8 cellular contexts compared by ENCODE assay signal in genomic region chr5:126780165-126780827, GRCh38. TPM values are rescaled to one million over a fixed set of nuclear protein-coding genes. Genes with fewer than 3 reads are reported as not detected.
DNase-seq lines count a peak whose midpoint lies in the region; ATAC-seq, FAIRE-seq and TF ChIP-seq lines count a peak whose summit lies in the region.

No MANE protein-coding gene starts in this region.

- H3K27me3 Mint-ChIP-seq in activated CD4-positive, alpha-beta T cell treated with anti-CD3 and anti-CD28 coated beads, Interleukin-2, amount 10 ng/mL, durations not matched to agents 24 days and 14 days: no peaks in the 10 kb centered on the region
- no peaks in the 10 kb centered on the region for H3K27me3 Mint-ChIP-seq in natural killer cell treated with Interleukin-12 subunit alpha and Interleukin-12 subunit beta and Interleukin-15 and Interleukin-18, amount 100 ng/mL, for 72 hours

- H3K23ac ChIP-seq in H1 (ENCODE audit: insufficient read length): no peak overlapping the region

- H3K4me1 Mint-ChIP-seq in activated CD4-positive, alpha-beta T cell treated with anti-CD3 and anti-CD28 coated beads, Interleukin-2, amount 10 ng/mL, durations not matched to agents 24 days and 14 days: peaks cover 39% of the 10 kb centered on the region
- peaks cover 22 to 38% of the 10 kb centered on the region in 2 donors for H3K4me1 Mint-ChIP-seq in natural killer cell treated with Interleukin-12 subunit alpha and Interleukin-12 subunit beta and Interleukin-15 and Interleukin-18, amount 100 ng/mL, for 72 hours (ENCODE audit: low read depth in 2 of 2)

- TF ChIP-seq EP300 in H1 (IDR thresholded peaks at IDR 0.05; ENCODE audit: borderline replicate concordance in 1 of 2, low read depth in 2 of 2, low read length in 2 of 2): no peak

- H3K23me2 ChIP-seq in H1 (ENCODE audit: low read depth, low read length): peaks cover 7% of the 10 kb centered on the region

- no peak overlapping the region for H2AFZ ChIP-seq in H1 (ENCODE audit: low read length)

- no peak overlapping the region for H3K18ac ChIP-seq in H1 (ENCODE audit: extremely low read depth, low read length)

- no peak overlapping the region for H3K14ac ChIP-seq in H1 (ENCODE audit: insufficient read length)

- peaks cover 11 to 16% of the 10 kb centered on the region in 2 experiments for H4K20me1 ChIP-seq in H1 (replicated peaks in 1 of 2; ENCODE audit: control insufficient read depth in 1 of 2, insufficient read depth in 2 of 2, low read length in 2 of 2)

- intact Hi-C loops in activated CD4-positive, alpha-beta T cell treated with anti-CD3 and anti-CD28 coated beads, Interleukin-2, amount 10 ng/mL, durations not matched to agents 24 days and 14 days (cut with micrococcal nuclease): loop anchor here (1.0 to 10.0 kb wide), 2 partner anchors 104 to 535 kb away; no protein-coding TSS in a partner anchor

- H3K9ac ChIP-seq in H1 (replicated peaks in 1 of 4; ENCODE audit: extremely low read depth in 1 of 4, low read depth in 3 of 4, low read length in 3 of 4): no peak overlapping the region

- peak overlapping the region; percentile 97 for H3K4me3 Mint-ChIP-seq in activated CD4-positive, alpha-beta T cell treated with anti-CD3 and anti-CD28 coated beads, Interleukin-2, amount 10 ng/mL, durations not matched to agents 24 days and 14 days
- peak overlapping the region; percentile 94 for H3K4me3 Mint-ChIP-seq in natural killer cell treated with Interleukin-12 subunit alpha and Interleukin-12 subunit beta and Interleukin-15 and Interleukin-18, amount 100 ng/mL, for 72 hours

- peak overlapping the region; percentile 98 for H3K27ac Mint-ChIP-seq in activated CD4-positive, alpha-beta T cell treated with anti-CD3 and anti-CD28 coated beads, Interleukin-2, amount 10 ng/mL, durations not matched to agents 24 days and 14 days
- peak overlapping the region; percentile 95 to 97 for H3K27ac Mint-ChIP-seq in natural killer cell treated with Interleukin-12 subunit alpha and Interleukin-12 subunit beta and Interleukin-15 and Interleukin-18, amount 100 ng/mL, for 72 hours

- no peak for TF ChIP-seq POLR2A in H1 (IDR thresholded peaks at IDR 0.05; ENCODE audit: control extremely low read depth in 1 of 2, low read depth in 2 of 2, low read length in 2 of 2)

- no peak overlapping the region for H4K91ac ChIP-seq in H1 (replicated peaks; ENCODE audit: insufficient read length, low read length)

- no peak overlapping the region for H2BK20ac ChIP-seq in H1 (ENCODE audit: low read length)

- ATAC-seq in natural killer cell treated with Interleukin-12 subunit alpha and Interleukin-12 subunit beta and Interleukin-15 and Interleukin-18, amount 100 ng/mL, for 72 hours: no peak
- ATAC-seq in HG03097 (IDR thresholded peaks at IDR 0.05; ENCODE audit: low FRiP score, unreplicated experiment) (no peak), HG02885 (IDR thresholded peaks at IDR 0.05; ENCODE audit: poor library complexity, unreplicated experiment) (no peak)

- POLR2A ChIA-PET in H1 (lab: Charles Lee; ENCODE audit: partially characterized antibody): interaction anchor here (0.7 to 8.5 kb wide), 10 partner anchors 8 to 186 kb away, joined by 3 to 146 read pairs (median 4); partner anchors contain the start of gene ALDH7A1

- DNase-seq in AG08396 (ENCODE audit: low spot score) (peak; percentile 69), NCI-H2196 (lab: John Stamatoyannopoulos, UW; ENCODE audit: unreplicated experiment) (peak; percentile 54), H1 (ENCODE audit: low read depth in 1 of 2, low spot score in 2 of 2) (no peak)
- peak; percentile 85 for DNase-seq in activated CD4-positive, alpha-beta T cell treated with anti-CD3 and anti-CD28 coated beads, Interleukin-2, amount 10 ng/mL, durations not matched to agents 24 days and 14 days
- DNase-seq in natural killer cell treated with Interleukin-12 subunit alpha and Interleukin-12 subunit beta and Interleukin-15 and Interleukin-18, amount 100 ng/mL, for 72 hours (ENCODE audit: low spot score): no peak

- peaks cover 0 to 5% (median 0%) of the 10 kb centered on the region in 4 experiments; a peak in 2 of 8 replicates for H3K36me3 ChIP-seq in H1 (ENCODE audit: control insufficient read depth in 2 of 4, insufficient read depth in 4 of 4, low read length in 3 of 4)

- peaks cover 30% of the 10 kb centered on the region for H3K36me3 Mint-ChIP-seq in activated CD4-positive, alpha-beta T cell treated with anti-CD3 and anti-CD28 coated beads, Interleukin-2, amount 10 ng/mL, durations not matched to agents 24 days and 14 days (ENCODE audit: low read depth)
- H3K36me3 Mint-ChIP-seq in natural killer cell treated with Interleukin-12 subunit alpha and Interleukin-12 subunit beta and Interleukin-15 and Interleukin-18, amount 100 ng/mL, for 72 hours: peaks cover 13% of the 10 kb centered on the region

- H3K27me3 ChIP-seq in H1 (replicated peaks in 1 of 4; ENCODE audit: control insufficient read depth in 3 of 4, extremely low read depth in 1 of 4, insufficient read depth in 3 of 4, low read length in 3 of 4): no peaks in the 10 kb centered on the region

- H3K4me3 ChIP-seq in H1 (ENCODE audit: extremely low read depth in 1 of 4, insufficient read depth in 2 of 4, low read depth in 3 of 4, low read length in 4 of 4): peak overlapping the region in 1 of 4 experiments; percentile 23; a peak in 2 of 8 replicates

- no peak for FAIRE-seq in H1 (lab: Jason Lieb, UNC)

- H3K79me1 ChIP-seq in H1 (ENCODE audit: low read depth, low read length): 0 out of 2 replicates have a peak, but pooled peaks cover 2% of the 10 kb centered on the region

- H2BK5ac ChIP-seq in H1 (ENCODE audit: low read depth, low read length): no peak overlapping the region

- CTCF ChIA-PET in H1 (lab: Charles Lee; ENCODE audit: partially characterized antibody): interaction anchor here (0.6 to 11.1 kb wide), 29 partner anchors 9 to 711 kb away, joined by 3 to 251 read pairs (median 4); partner anchors contain the start of gene PHAX

- TF ChIP-seq CTCF in GM12872 (IDR thresholded peaks at IDR 0.05; ENCODE audit: insufficient read depth, low read depth, low read length) (peak; percentile 51), H1 (IDR thresholded peaks at IDR 0.05; ENCODE audit: control extremely low read depth in 1 of 3, insufficient read depth in 1 of 3, low read depth in 1 of 3, low read length in 3 of 3) (peak in 2 of 3 experiments; percentile 60 to 68; a peak in 3 of 4 replicates)

- peak overlapping the region in 1 of 2 experiments; percentile 39; a peak in 3 of 4 replicates for H3K4me2 ChIP-seq in H1 (ENCODE audit: insufficient read depth in 1 of 2, low read depth in 2 of 2, low read length in 2 of 2)

- no peak overlapping the region for H3K27ac ChIP-seq in H1 (ENCODE audit: low read depth, low read length)

- 52% methylated on average over 7 of the region's 7 CpGs; no CpG with 5 or more reads in 1 of the 2 experiments for WGBS in H1 (ENCODE audit: extremely low coverage in 1 of 2, insufficient coverage in 1 of 2, insufficient read length in 1 of 2, insufficient replicate concordance in 2 of 2, low coverage in 1 of 2, low lambda C conversion rate in 2 of 2, missing lambda C conversion rate in 1 of 2), 2 experiments

- H3K56ac ChIP-seq in H1 (replicated peaks; ENCODE audit: insufficient read length, low read depth, low read length): no peak overlapping the region

- H2AK5ac ChIP-seq in H1 (ENCODE audit: low read depth, low read length): no peak overlapping the region

- H2BK120ac ChIP-seq in H1 (replicated peaks; ENCODE audit: low read depth, low read length): no peak overlapping the region

- no peak overlapping the region for H2BK15ac ChIP-seq in H1 (ENCODE audit: low read length)

- H3K4me1 ChIP-seq in H1 (replicated peaks in 1 of 4; ENCODE audit: control insufficient read depth in 3 of 4, insufficient read depth in 4 of 4, low read length in 3 of 4): peaks cover 0 to 12% (median 0%) of the 10 kb centered on the region in 4 experiments; a peak in 3 of 7 replicates

- no peak overlapping the region for H4K5ac ChIP-seq in H1 (ENCODE audit: insufficient read length, low read depth, low read length)

- H4K8ac ChIP-seq in H1 (ENCODE audit: extremely low read depth, insufficient read depth, low read length): no peak overlapping the region

- H3K4ac ChIP-seq in H1 (replicated peaks; ENCODE audit: insufficient read length, low read depth, low read length): no peak overlapping the region

- TF ChIP-seq RAD21 in H1 (IDR thresholded peaks at IDR 0.05 in 1 of 2, conservative IDR thresholded peaks at IDR 0.05 in 1 of 2; ENCODE audit: low read depth in 2 of 2, low read length in 2 of 2): peak; percentile 75 to 78

- H3K9me3 Mint-ChIP-seq in activated CD4-positive, alpha-beta T cell treated with anti-CD3 and anti-CD28 coated beads, Interleukin-2, amount 10 ng/mL, durations not matched to agents 24 days and 14 days: no peaks in the 10 kb centered on the region
- no peaks in the 10 kb centered on the region for H3K9me3 Mint-ChIP-seq in natural killer cell treated with Interleukin-12 subunit alpha and Interleukin-12 subunit beta and Interleukin-15 and Interleukin-18, amount 100 ng/mL, for 72 hours

- H3K9me3 ChIP-seq in H1 (ENCODE audit: insufficient read depth in 2 of 2, low read depth in 1 of 2, low read length in 1 of 2): no peaks in the 10 kb centered on the region

- no peak overlapping the region for H2BK12ac ChIP-seq in H1 (ENCODE audit: low read depth, low read length)

- H3K79me2 ChIP-seq in H1 (ENCODE audit: control insufficient read depth in 1 of 2, insufficient read depth in 2 of 2, low read length in 2 of 2): peaks cover 39 to 77% of the 10 kb centered on the region in 2 experiments

TF ChIP-seq in H1, 55 proteins besides CTCF, POLR2A, EP300 and RAD21 (continues in another document):
- TF ChIP-seq SP1 (IDR thresholded peaks at IDR 0.05; ENCODE audit: low read depth, low read length): no peak
- TF ChIP-seq, protein P1, sequence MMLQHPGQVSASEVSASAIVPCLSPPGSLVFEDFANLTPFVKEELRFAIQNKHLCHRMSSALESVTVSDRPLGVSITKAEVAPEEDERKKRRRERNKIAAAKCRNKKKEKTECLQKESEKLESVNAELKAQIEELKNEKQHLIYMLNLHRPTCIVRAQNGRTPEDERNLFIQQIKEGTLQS (IDR thresholded peaks at IDR 0.05; ENCODE audit: insufficient read depth, low read depth, low read length): no peak
- TF ChIP-seq KDM5A (IDR thresholded peaks at IDR 0.05; ENCODE audit: low read length): no peak

RNA-seq across cellular contexts. Expression of gene LMNB1, which starts 3.4 kb away (rescaled TPM):
- total RNA-seq in activated CD4-positive, alpha-beta T cell treated with anti-CD3 and anti-CD28 coated beads, Interleukin-2, amount 10 ng/mL, durations not matched to agents 24 days and 14 days: 223 and 225 TPM in 2 replicates
- total RNA-seq in H1 (2021; fragmentation: NEBNext Ultra II Directional; extraction: Animal tissue kit (Norgen Biotek cat#: 25700)): 225 and 229 TPM in 2 replicates
- polyA plus RNA-seq in H1 (2011; rRNA removed): 73.5 and 123 TPM in 2 replicates
- polyA plus RNA-seq in H1 (2011; cell fraction: cytosol; rRNA removed): 88.9 TPM
- 104 TPM for polyA plus RNA-seq in H1 (2011; cell fraction: nucleus; rRNA removed)
- 153 to 239 TPM (median 158 TPM) in 4 replicates for polyA plus RNA-seq in H1 (2012, experiment 1 of 2)
- 38.7 TPM for polyA plus RNA-seq in H1 (2012, experiment 2 of 2)
- polyA plus RNA-seq in H1 (2013, experiment 1 of 2): 90.6 TPM
- polyA plus RNA-seq in H1 (2013, experiment 2 of 2): 87.9 TPM
- polyA minus RNA-seq in H1 (2011; rRNA and poly(A)+ RNA removed): 40.1 and 54.4 TPM in 2 replicates
- 69.3 TPM for polyA minus RNA-seq in H1 (2011; cell fraction: cytosol; rRNA and poly(A)+ RNA removed)
- 75.1 TPM for polyA minus RNA-seq in H1 (2011; cell fraction: nucleus; rRNA and poly(A)+ RNA removed)
- 100 to 1,000 TPM; 184 to 270 TPM for total RNA-seq in natural killer cell treated with Interleukin-12 subunit alpha and Interleukin-12 subunit beta and Interleukin-15 and Interleukin-18, amount 100 ng/mL, for 72 hours

Comparison
In these comparisons a context has a peak if more than half of its experiments do, and no peak if none do; other contexts are left out.
1. DNase-seq: peak in AG08396 (single experiment), NCI-H2196 (single experiment) and activated CD4-positive, alpha-beta T cell treated with anti-CD3 and anti-CD28 coated beads, Interleukin-2, amount 10 ng/mL, durations not matched to agents 24 days and 14 days (single experiment); none in H1 (0 of 2) and natural killer cell treated with Interleukin-12 subunit alpha and Interleukin-12 subunit beta and Interleukin-15 and Interleukin-18, amount 100 ng/mL, for 72 hours (single experiment).